ENCODE assay signal across 13 cellular contexts in the genomic region with DNA sequence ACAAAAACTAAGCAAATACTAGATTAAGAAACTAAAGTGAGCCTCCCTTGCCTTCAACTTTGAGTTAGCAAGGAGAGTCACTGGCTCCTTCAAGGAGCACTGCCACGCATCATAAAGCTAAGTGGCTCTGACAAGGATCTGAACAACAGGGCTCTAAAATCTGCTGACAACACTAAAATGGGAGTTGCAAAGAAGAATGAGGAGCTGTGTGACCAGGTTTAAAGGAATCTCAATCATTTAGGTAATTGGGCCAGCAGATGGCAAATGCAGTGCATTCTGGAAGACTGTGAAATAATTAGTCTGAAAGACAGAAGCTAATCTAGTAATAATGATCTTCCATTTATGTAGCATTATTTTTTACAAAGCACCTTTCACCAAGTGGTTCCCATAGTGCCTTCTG.
DNase-seq lines count a peak whose midpoint lies in the region; ATAC-seq and TF ChIP-seq lines count a peak whose summit lies in the region.
"Had no signal": no experiment of that assay in that cellular context is flagged by ENCODE, and none has a peak within 500 bp of the region (broad histone marks: within the 10 kb centered on the region; RNA-seq: fewer than 3 reads in every experiment).

No MANE protein-coding gene starts in this region.

- no peaks in the 10 kb centered on the region for H3K27me3 ChIP-seq in PC-3 (ENCODE audit: low read length)
- H3K27me3 ChIP-seq: hepatocyte had no signal

- peak overlapping the region; percentile 87 for H3K27ac ChIP-seq in PC-3 (ENCODE audit: low read length)
- H3K27ac ChIP-seq: hepatocyte, lower lobe of right lung had no signal

- CTCF ChIA-PET in PC-3 (lab: Charles Lee), result no interaction called here

- TF ChIP-seq CTCF in PC-3 (conservative IDR thresholded peaks at IDR 0.05; ENCODE audit: low read depth, low read length) (no peak), fibroblast of the aortic adventitia (IDR thresholded peaks at IDR 0.05; ENCODE audit: insufficient read depth, low read length) (no peak)

- POLR2A ChIA-PET in PC-3 (lab: Charles Lee; ENCODE audit: unreplicated experiment), result interaction anchor here (0.6 kb wide), 1 partner anchor 93 kb away, joined by 3 read pairs; no protein-coding TSS in a partner anchor

- peaks cover 9% of the 10 kb centered on the region; the same call in 1 of the 2 replicates for H3K9me3 ChIP-seq in PC-3 (ENCODE audit: low read length)

- no peaks in the 10 kb centered on the region for H3K9me2 ChIP-seq in PC-3 (replicated peaks; ENCODE audit: low read length)

- H3F3A ChIP-seq in PC-3 (ENCODE audit: low read length, unreplicated experiment), result peaks cover 6% of the 10 kb centered on the region

- ATAC-seq in PC-3 (no peak), GM21390 (IDR thresholded peaks at IDR 0.05; ENCODE audit: unreplicated experiment) (no peak), HG03045 (IDR thresholded peaks at IDR 0.05; ENCODE audit: unreplicated experiment) (no peak)
- ATAC-seq: lower lobe of right lung had no signal

- H4K20me1 ChIP-seq in PC-3 (ENCODE audit: low read length), result no peaks in the 10 kb centered on the region

- DNase-seq in ELR (ENCODE audit: low read depth) (peak; percentile 57), PC-3 (peak; percentile 54), fibroblast of the aortic adventitia (ENCODE audit: low read depth) (peak; percentile 47), renal cortical epithelial cell (ENCODE audit: low read depth) (peak; percentile 91), iPS-NIHi11 (ENCODE audit: low spot score) (no peak)
- no peak for DNase-seq in activated CD4-positive, CD25-positive, alpha-beta regulatory T cell treated with anti-CD3 and anti-CD28 coated beads, Interleukin-2, amount 50 U/mL, for 72 hours
- DNase-seq: activated CD4-positive, alpha-beta T cell treated with anti-CD3 and anti-CD28 coated beads, Interleukin-2, amount 50 U/mL, for 1 hour; lower lobe of right lung; NCI-H1092; stimulated activated CD4-positive, alpha-beta T cell treated with anti-CD3 and anti-CD28 coated beads, Interleukin-12 subunit alpha, Interleukin-12 subunit beta, amount 100 ng/mL, for 4 hours had no signal

- H3K4me3 ChIP-seq in PC-3 (ENCODE audit: low read length) (no peak overlapping the region), fibroblast of the aortic adventitia (ENCODE audit: low read depth, low read length) (no peak overlapping the region)
- H3K4me3 ChIP-seq: hepatocyte, lower lobe of right lung had no signal

- intact Hi-C loops in PC-3 (cut with micrococcal nuclease), result no loop called here

- no TSS peak for BruUV-seq in PC-3 (replicated peaks; lab: Mats Ljungman, UMichigan)

- peak overlapping the region; percentile 2; the same call in 1 of the 2 replicates for H3K9ac ChIP-seq in PC-3 (ENCODE audit: low read length)

- H2AFZ ChIP-seq in PC-3 (ENCODE audit: low read length), result no peak overlapping the region
- H2AFZ ChIP-seq: hepatocyte had no signal

- H3K4me1 ChIP-seq in PC-3 (ENCODE audit: insufficient read depth, low read length), result peaks cover 37% of the 10 kb centered on the region
- H3K4me1 ChIP-seq: lower lobe of right lung had no signal

- H3K36me3 ChIP-seq in PC-3 (ENCODE audit: low read depth, low read length), result no peaks in the 10 kb centered on the region
- H3K36me3 ChIP-seq: lower lobe of right lung had no signal

- H3K79me2 ChIP-seq in PC-3 (ENCODE audit: low read length), result no peaks in the 10 kb centered on the region
- H3K79me2 ChIP-seq: hepatocyte had no signal

- peak overlapping the region; percentile 62 for H3K4me2 ChIP-seq in PC-3 (ENCODE audit: low read length)
- H3K4me2 ChIP-seq: hepatocyte had no signal

Comparison
In these comparisons a context has a peak if more than half of its experiments do, and no peak if none do; other contexts are left out.
1. DNase-seq: peak in ELR (single experiment), PC-3 (single experiment), fibroblast of the aortic adventitia (single experiment) and renal cortical epithelial cell (single experiment); none in iPS-NIHi11 (single experiment) and activated CD4-positive, CD25-positive, alpha-beta regulatory T cell treated with anti-CD3 and anti-CD28 coated beads, Interleukin-2, amount 50 U/mL, for 72 hours (single experiment).